ENCODE assay signal across 15 cellular contexts in genomic region chr20:63471719-63472158, GRCh38. TPM values are rescaled to one million over a fixed set of nuclear protein-coding genes. Genes with fewer than 3 reads are reported as not detected.
DNase-seq lines count a peak whose midpoint lies in the region; ATAC-seq lines count a peak whose summit lies in the region.
"Had no signal": no experiment of that assay in that cellular context is flagged by ENCODE, and none has a peak within 500 bp of the region (broad histone marks: within the 10 kb centered on the region; RNA-seq: fewer than 3 reads in every experiment).

No MANE protein-coding gene starts in this region.

- peak overlapping the region; percentile 69 for H3K4me3 ChIP-seq in BLaER1
- peak overlapping the region; percentile 57 for H3K4me3 ChIP-seq in HAP-1
- H3K4me3 ChIP-seq in mesodermal cell (ENCODE audit: extremely low read depth, insufficient read depth, low read length, poor library complexity, severe bottlenecking) = peak overlapping the region; percentile 49
- H3K4me3 ChIP-seq: K562 had no signal

- in situ Hi-C loops in HAP-1 (cut with MboI; ENCODE audit: low sequenced_read_pairs) = no loop called here

- no peaks in the 10 kb centered on the region for H3K9me3 ChIP-seq in BLaER1
- no peaks in the 10 kb centered on the region for H3K9me3 ChIP-seq in HAP-1
- H3K9me3 ChIP-seq in mesodermal cell (ENCODE audit: control insufficient read depth, low read length) = no peaks in the 10 kb centered on the region

- no peaks in the 10 kb centered on the region for H3K36me3 ChIP-seq in BLaER1
- H3K36me3 ChIP-seq in HAP-1 (replicated peaks) = no peaks in the 10 kb centered on the region
- no peaks in the 10 kb centered on the region for H3K36me3 ChIP-seq in mesodermal cell (ENCODE audit: control insufficient read depth, insufficient read depth, low read length)

- peak overlapping the region; percentile 34; the same call in 1 of the 2 replicates for H3K9ac ChIP-seq in BLaER1

- peak in 1 of 2 experiments; percentile 43 for DNase-seq in HAP-1 (ENCODE audit: low spot score in 2 of 2)
- peak; percentile 70 for DNase-seq in ecto neural progenitor cell (ENCODE audit: low spot score)
- no peak for DNase-seq in middle frontal gyrus (ENCODE audit: extremely low spot score, low spot score)
- DNase-seq in NCI-H524 treated with DMSO at 0.1 percent for 48 hours (lab: John Stamatoyannopoulos, UW) = no peak
- no peak for DNase-seq in foreskin melanocyte
- DNase-seq: activated gamma-delta T cell; aorta; mesenchymal stem cell; NCI-H1092 treated with DMSO at 0.1 percent for 48 hours; stimulated activated naive B cell treated with anti-CD40 and anti-IgM and Interleukin-4, amounts not matched to agents 10 μg/mL and 1 μg/mL and 100 μg/mL, for 72 hours; SW 1271 had no signal

- 0% methylated on average over 19 to 35 of the region's 49 CpGs for WGBS in mesodermal cell (ENCODE audit: insufficient coverage in 2 of 2), 2 experiments

- H4K20me1 ChIP-seq in BLaER1 = peaks cover 86% of the 10 kb centered on the region

- peaks cover 96% of the 10 kb centered on the region for H3K27me3 ChIP-seq in BLaER1
- H3K27me3 ChIP-seq in HAP-1 (ENCODE audit: low read depth) = peaks cover 29% of the 10 kb centered on the region

- peak overlapping the region; percentile 93 for H3K4me2 ChIP-seq in BLaER1

- H3K4me1 ChIP-seq in BLaER1 = peaks cover 47% of the 10 kb centered on the region
- H3K4me1 ChIP-seq in HAP-1 = no peaks in the 10 kb centered on the region; the same call in 1 of the 2 replicates
- peaks cover 3% of the 10 kb centered on the region for H3K4me1 ChIP-seq in mesodermal cell (ENCODE audit: control insufficient read depth, insufficient read depth, low read length, poor library complexity, severe bottlenecking)

- no peak for ATAC-seq in HG02884 (IDR thresholded peaks at IDR 0.05; ENCODE audit: unreplicated experiment)
- ATAC-seq: stimulated activated naive B cell treated with anti-CD40 and anti-IgM and Interleukin-4, amounts not matched to agents 10 μg/mL and 1 μg/mL and 100 μg/mL, for 72 hours had no signal

- H3K27ac ChIP-seq in BLaER1 (no peak overlapping the region), mesodermal cell (ENCODE audit: low read depth, low read length, severe bottlenecking) (no peak overlapping the region)

RNA-seq across cellular contexts. Expression of gene KCNQ2, which starts 0.7 kb away (rescaled TPM):
- polyA plus RNA-seq in mesodermal cell (2013, experiment 1 of 2) = 39.3 TPM
- 26.6 TPM for polyA plus RNA-seq in mesodermal cell (2013, experiment 2 of 2)
- polyA plus RNA-seq: aorta had no signal

RNA-seq across cellular contexts. Expression of gene EEF1A2, which starts 27.1 kb away (rescaled TPM):
- polyA plus RNA-seq in mesodermal cell (2013, experiment 1 of 2) = 17.7 TPM
- polyA plus RNA-seq in mesodermal cell (2013, experiment 2 of 2) = 13.9 TPM

RNA-seq across cellular contexts. Expression of gene PPDPF, which starts 48.8 kb away (rescaled TPM):
- polyA plus RNA-seq in mesodermal cell (2013, experiment 1 of 2) = 264 TPM
- polyA plus RNA-seq in mesodermal cell (2013, experiment 2 of 2) = 214 TPM
